Comparison of ENCODE assay signal across 31 cellular contexts in the genomic region with DNA sequence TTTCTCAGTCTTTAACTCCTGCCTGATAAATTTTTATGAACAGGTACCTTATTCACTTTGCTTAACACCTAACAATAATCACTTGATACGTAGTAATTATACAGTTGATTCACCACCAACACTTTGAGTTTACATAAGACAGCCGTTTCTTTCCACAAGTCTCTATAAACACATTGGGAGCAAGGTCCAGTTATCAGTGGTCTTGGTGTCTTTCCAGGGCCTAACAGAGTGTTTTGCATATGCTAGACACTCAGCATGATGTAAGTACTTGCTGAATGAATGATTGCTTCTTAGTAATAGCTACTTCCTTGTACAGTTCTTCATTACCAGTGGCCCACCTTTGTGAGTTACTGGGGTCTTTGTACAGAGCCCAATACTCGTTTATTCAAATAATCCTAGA. TPM values are rescaled to one million over a fixed set of nuclear protein-coding genes. Genes with fewer than 3 reads are reported as not detected.
DNase-seq lines count a peak whose midpoint lies in the region; ATAC-seq, FAIRE-seq and TF ChIP-seq lines count a peak whose summit lies in the region.
"Had no signal": no experiment of that assay in that cellular context is flagged by ENCODE, and none has a peak within 500 bp of the region (broad histone marks: within the 10 kb centered on the region; RNA-seq: fewer than 3 reads in every experiment).

No MANE protein-coding gene starts in this region.

- H3K9me3 ChIP-seq in Peyer's patch (no peaks in the 10 kb centered on the region), pancreas (no peaks in the 10 kb centered on the region)
- H3K9me3 ChIP-seq: esophagus muscularis mucosa, SJSA1 had no signal

- peak; percentile 49 for FAIRE-seq in islet of Langerhans (lab: Jason Lieb, UNC)
- no peak for FAIRE-seq in pancreas (lab: Jason Lieb, UNC)
- FAIRE-seq: G401.6 had no signal

- TF ChIP-seq CTCF in Peyer's patch (IDR thresholded peaks at IDR 0.05) = no peak
- TF ChIP-seq CTCF in pancreas (IDR thresholded peaks at IDR 0.05) = no peak
- no peak for TF ChIP-seq CTCF in lower leg skin (IDR thresholded peaks at IDR 0.05)

- TF ChIP-seq POLR2A in Peyer's patch (IDR thresholded peaks at IDR 0.05) (no peak), lower leg skin (IDR thresholded peaks at IDR 0.05) (no peak)

- H3K4me3 ChIP-seq in Peyer's patch = no peak overlapping the region
- no peak overlapping the region for H3K4me3 ChIP-seq in pancreas
- H3K4me3 ChIP-seq in lower leg skin (ENCODE audit: low read depth, poor library complexity, severe bottlenecking) = no peak overlapping the region
- H3K4me3 ChIP-seq: esophagus muscularis mucosa, SJSA1 had no signal

- in situ Hi-C loops in Caki2 (cut with HindIII; ENCODE audit: low pct_unique_long_range_greater_than_20kb, low sequenced_read_pairs) = no loop called here

- peaks cover 0 to 41% (median 1%) of the 10 kb centered on the region in 4 donors for H3K4me1 ChIP-seq in Peyer's patch
- peaks cover 10 to 27% (median 16%) of the 10 kb centered on the region in 3 donors for H3K4me1 ChIP-seq in pancreas

- H3K36me3 ChIP-seq in Peyer's patch = peaks cover 0 to 48% (median 0%) of the 10 kb centered on the region in 3 donors
- peaks cover 0 to 8% (median 0%) of the 10 kb centered on the region in 3 donors for H3K36me3 ChIP-seq in pancreas

- intact Hi-C loops in pancreas (cut with DNase I) (no loop called here), lower leg skin (cut with DNase I; ENCODE audit: low total_unique reads) (loop anchor here (10.0 kb wide), 1 partner anchor 245 kb away; no protein-coding TSS in a partner anchor)

- 27 to 33% methylated on average over 3 of the region's 3 CpGs for WGBS in pancreas, 2 donors
- WGBS in lower leg skin, 2 donors = 86 to 92% methylated on average over 3 of the region's 3 CpGs

- H3K27ac ChIP-seq in Peyer's patch = peak overlapping the region in 3 of 4 donors; percentile 51 to 74 (median 61)
- H3K27ac ChIP-seq in pancreas = peak overlapping the region in 3 of 4 donors; percentile 6 to 77 (median 66)
- H3K27ac ChIP-seq: esophagus muscularis mucosa, SJSA1 had no signal

- H3K27me3 ChIP-seq in Peyer's patch (no peaks in the 10 kb centered on the region), pancreas (no peaks in the 10 kb centered on the region)
- H3K27me3 ChIP-seq: esophagus muscularis mucosa, SJSA1 had no signal

- ATAC-seq in pancreas (peak; percentile 85 to 91 (median 88)), GM18909 (IDR thresholded peaks at IDR 0.05; ENCODE audit: poor library complexity, unreplicated experiment) (no peak)
- ATAC-seq: HCT116 had no signal

- DNase-seq in Caki2 (ENCODE audit: low read depth) (peak; percentile 33), Peyer's patch (no peak), pancreas (peak in 2 of 6 donors; percentile 46 to 53), AML-193 (lab: John Stamatoyannopoulos, UW) (no peak), lower leg skin (ENCODE audit: low spot score in 2 of 2) (no peak)
- DNase-seq: activated CD4-positive, alpha-beta memory T cell treated with anti-CD3 and anti-CD28 coated beads, Interleukin-2, amount 10 ng/mL, durations not matched to agents 7 days and 5 days; activated CD8-positive, alpha-beta memory T cell treated with anti-CD3 and anti-CD28 coated beads, Interleukin-2, amount 50 U/mL, for 4 hours; activated naive CD4-positive, alpha-beta T cell; C1 segment of cervical spinal cord; COR-L47; dermis blood vessel endothelial cell; DMS79; endodermal cell; foreskin melanocyte; IMR-90; mesenchymal stem cell; MV-4-11; naive B cell; NCI-H1436; NCI-H226; NCI-H774; T-helper 9 cell; trophoblast cell had no signal

RNA-seq across cellular contexts. Expression of a gene that starts 6.4 kb away (rescaled TPM):
- total RNA-seq in Caki2 (2014; rRNA removed; shearing (Covaris generic); ENCODE audit: low replicate concordance) = 6.3 and 15.3 TPM in 2 replicates
- total RNA-seq in Peyer's patch (10 to 100 TPM; 13.2 to 66.9 (median 49.0) TPM), pancreas (10 to 100 TPM; 11.8 to 33.3 (median 17.1) TPM), lower leg skin (10 to 100 TPM; 11.2 to 17.1 (median 12.6) TPM)
- polyA plus RNA-seq in pancreas = 10 to 100 TPM; 10.5 to 14.2 TPM

RNA-seq across cellular contexts. Expression of a gene that starts 59.8 kb away (rescaled TPM):
- not detected in 2 replicates for total RNA-seq in Caki2 (2014; rRNA removed; shearing (Covaris generic); ENCODE audit: low replicate concordance)
- total RNA-seq in Peyer's patch (not detected), pancreas (not detected), lower leg skin (not detected)
- not detected for polyA plus RNA-seq in pancreas
- total RNA-seq: activated CD4-positive, alpha-beta memory T cell treated with anti-CD3 and anti-CD28 coated beads, Interleukin-2, amount 10 ng/mL, durations not matched to agents 7 days and 5 days; dermis blood vessel endothelial cell; endodermal cell; esophagus muscularis mucosa; IMR-90; LHCN-M2; RPMI7951; SJSA1 had no signal
- polyA plus RNA-seq: IMR-90 had no signal
